Comparison of ENCODE assay signal across 24 cellular contexts in genomic region chr9:100208673-100209072, GRCh38.
DNase-seq lines count a peak whose midpoint lies in the region; ATAC-seq, FAIRE-seq and TF ChIP-seq lines count a peak whose summit lies in the region.
"Had no signal": no experiment of that assay in that cellular context is flagged by ENCODE, and none has a peak within 500 bp of the region (broad histone marks: within the 10 kb centered on the region; RNA-seq: fewer than 3 reads in every experiment).

No MANE protein-coding gene starts in this region.

- ATAC-seq in natural killer cell = no peak
- ATAC-seq in natural killer cell treated with Interleukin-12 subunit alpha and Interleukin-12 subunit beta and Interleukin-15 and Interleukin-18, amount 100 ng/mL, for 72 hours = no peak
- no peak for ATAC-seq in T-helper 17 cell
- ATAC-seq in HG02973 (IDR thresholded peaks at IDR 0.05; ENCODE audit: unreplicated experiment) = no peak
- ATAC-seq: CD8-positive, alpha-beta T cell; HCT116; HepG2 had no signal

- H3K27me3 Mint-ChIP-seq in natural killer cell (ENCODE audit: low read depth in 2 of 2) (no peaks in the 10 kb centered on the region), T-helper 17 cell (no peaks in the 10 kb centered on the region)
- no peaks in the 10 kb centered on the region for H3K27me3 Mint-ChIP-seq in natural killer cell treated with Interleukin-12 subunit alpha and Interleukin-12 subunit beta and Interleukin-15 and Interleukin-18, amount 100 ng/mL, for 72 hours
- H3K27me3 Mint-ChIP-seq: IgD-negative memory B cell had no signal

- H3K27ac Mint-ChIP-seq in natural killer cell (no peak overlapping the region), T-helper 17 cell (peak overlapping the region; percentile 89)
- no peak overlapping the region for H3K27ac Mint-ChIP-seq in natural killer cell treated with Interleukin-12 subunit alpha and Interleukin-12 subunit beta and Interleukin-15 and Interleukin-18, amount 100 ng/mL, for 72 hours
- H3K27ac Mint-ChIP-seq: CD8-positive, alpha-beta T cell; HFFc6; IgD-negative memory B cell had no signal

- H3K4me3 Mint-ChIP-seq in natural killer cell (peak overlapping the region; percentile 99), T-helper 17 cell (no peak overlapping the region)
- H3K4me3 Mint-ChIP-seq in natural killer cell treated with Interleukin-12 subunit alpha and Interleukin-12 subunit beta and Interleukin-15 and Interleukin-18, amount 100 ng/mL, for 72 hours = no peak overlapping the region
- H3K4me3 Mint-ChIP-seq: HFFc6 had no signal

- DNase-seq in natural killer cell = no peak
- DNase-seq in natural killer cell treated with Interleukin-12 subunit alpha and Interleukin-12 subunit beta and Interleukin-15 and Interleukin-18, amount 100 ng/mL, for 72 hours (ENCODE audit: low spot score) = no peak
- DNase-seq in GM19239 (ENCODE audit: insufficient read length, low spot score) = no peak
- no peak for DNase-seq in T-helper 17 cell
- no peak for DNase-seq in activated CD4-positive, CD25-positive, alpha-beta regulatory T cell treated with anti-CD3 and anti-CD28 coated beads, Interleukin-2, amount 50 U/mL, for 72 hours
- no peak for DNase-seq in G401 (ENCODE audit: low spot score)
- DNase-seq: ACHN; AML-193; CD8-positive, alpha-beta T cell; COR-L47; GDM1; GOT3; H7; HFFc6; KBM-7 had no signal

- no peaks in the 10 kb centered on the region for H3K9me3 Mint-ChIP-seq in natural killer cell
- H3K9me3 Mint-ChIP-seq in natural killer cell treated with Interleukin-12 subunit alpha and Interleukin-12 subunit beta and Interleukin-15 and Interleukin-18, amount 100 ng/mL, for 72 hours = no peaks in the 10 kb centered on the region
- H3K9me3 Mint-ChIP-seq: CD14-positive monocyte; CD8-positive, alpha-beta T cell; HFFc6; IgD-negative memory B cell had no signal

- no peaks in the 10 kb centered on the region for H3K9me3 ChIP-seq in T-helper 17 cell (ENCODE audit: control insufficient read depth, low read length, poor library complexity, severe bottlenecking)
- H3K9me3 ChIP-seq: BLaER1 had no signal

- in situ Hi-C loops in G401 (cut with HindIII; ENCODE audit: low sequenced_read_pairs) = no loop called here

- H3K36me3 Mint-ChIP-seq in natural killer cell (no peaks in the 10 kb centered on the region), T-helper 17 cell (ENCODE audit: low read depth) (peaks cover 2% of the 10 kb centered on the region)
- H3K36me3 Mint-ChIP-seq in natural killer cell treated with Interleukin-12 subunit alpha and Interleukin-12 subunit beta and Interleukin-15 and Interleukin-18, amount 100 ng/mL, for 72 hours = no peaks in the 10 kb centered on the region

- TF ChIP-seq CTCF in natural killer cell (IDR thresholded peaks at IDR 0.05) = no peak

- intact Hi-C loops in natural killer cell (cut with micrococcal nuclease) = no loop called here

- peak; percentile 33 for FAIRE-seq in GM19239 (lab: Jason Lieb, UNC)
- FAIRE-seq: A204.1, GM12892, GM18507, HepG2 had no signal

- H3K4me1 Mint-ChIP-seq in natural killer cell (peaks cover 10 to 12% of the 10 kb centered on the region in 2 donors), T-helper 17 cell (peaks cover 12% of the 10 kb centered on the region)
- H3K4me1 Mint-ChIP-seq in natural killer cell treated with Interleukin-12 subunit alpha and Interleukin-12 subunit beta and Interleukin-15 and Interleukin-18, amount 100 ng/mL, for 72 hours (ENCODE audit: low read depth in 2 of 2) = peaks cover 9 to 11% of the 10 kb centered on the region in 2 donors
